28 cellular contexts compared by ENCODE assay signal in the genomic region with DNA sequence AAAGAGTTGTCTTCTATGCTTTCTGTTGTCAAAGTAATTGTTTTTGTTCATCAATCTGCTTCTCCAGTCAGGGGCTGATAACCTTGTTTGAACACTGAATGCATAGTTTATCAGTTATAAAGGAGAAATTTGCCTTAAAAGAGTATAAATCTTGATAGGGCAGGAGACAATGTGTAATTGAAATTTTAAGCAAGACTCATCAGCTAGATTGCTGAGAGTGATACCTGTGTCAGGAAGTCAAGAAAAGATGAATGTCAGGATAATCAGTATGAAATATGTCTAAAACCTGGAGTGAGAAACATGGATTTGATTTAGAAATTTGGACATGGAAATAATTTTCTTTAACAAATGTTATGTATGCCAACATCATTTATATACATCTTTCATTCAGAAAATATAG.
"Had no signal": no experiment of that assay in that cellular context is flagged by ENCODE, and none has a peak within 500 bp of the region (broad histone marks: within the 10 kb centered on the region; RNA-seq: fewer than 3 reads in every experiment).

No MANE protein-coding gene starts in this region.

- H3K27me3 ChIP-seq: colonic mucosa, dorsolateral prefrontal cortex, esophagus muscularis mucosa, esophagus squamous epithelium, foreskin keratinocyte, gastrocnemius medialis, gastroesophageal sphincter, heart left ventricle, heart right ventricle had no signal

- DNase-seq: colonic mucosa; cortex of kidney; dermis blood vessel endothelial cell; dorsolateral prefrontal cortex; effector CD4-positive, alpha-beta T cell; effector CD8-positive, alpha-beta T cell; effector memory CD4-positive, alpha-beta T cell; effector memory CD8-positive, alpha-beta T cell; endodermal cell; erythroblast; esophagus squamous epithelium; foreskin fibroblast; foreskin keratinocyte; foreskin melanocyte; gastrocnemius medialis; glutamatergic neuron; head of caudate nucleus; heart left ventricle; heart right ventricle had no signal

- H3K36me3 ChIP-seq: colonic mucosa, esophagus muscularis mucosa, esophagus squamous epithelium, gastrocnemius medialis, gastroesophageal sphincter, heart left ventricle, heart right ventricle had no signal

- H3K27ac Mint-ChIP-seq: dendritic cell treated with granulocyte-macrophage colony-stimulating factor and Interleukin-4, amounts not matched to agents 40 ng/mL and 50 ng/mL, for 4 days; effector memory CD8-positive, alpha-beta T cell; endodermal cell had no signal

- H3K4me3 ChIP-seq: colonic mucosa, coronary artery, dorsolateral prefrontal cortex, esophagus muscularis mucosa, esophagus squamous epithelium, gastrocnemius medialis, gastroesophageal sphincter, heart left ventricle, heart right ventricle had no signal

- ATAC-seq: effector memory CD8-positive, alpha-beta T cell; esophagus mucosa; foreskin keratinocyte; gastrocnemius medialis; gastroesophageal sphincter; heart left ventricle; heart right ventricle had no signal

- H3K9me3 Mint-ChIP-seq: endodermal cell had no signal

- FAIRE-seq: colon, endometrium, endothelial cell of umbilical vein had no signal

- H3K27ac ChIP-seq: colonic mucosa, coronary artery, dorsolateral prefrontal cortex, epithelial cell of prostate, esophagus muscularis mucosa, esophagus squamous epithelium, foreskin keratinocyte, gastrocnemius medialis, gastroesophageal sphincter, heart left ventricle, heart right ventricle had no signal

- H3K9me3 ChIP-seq: colonic mucosa, esophagus muscularis mucosa, esophagus squamous epithelium, gastrocnemius medialis, gastroesophageal sphincter, heart left ventricle, heart right ventricle had no signal
